In the genomic region with DNA sequence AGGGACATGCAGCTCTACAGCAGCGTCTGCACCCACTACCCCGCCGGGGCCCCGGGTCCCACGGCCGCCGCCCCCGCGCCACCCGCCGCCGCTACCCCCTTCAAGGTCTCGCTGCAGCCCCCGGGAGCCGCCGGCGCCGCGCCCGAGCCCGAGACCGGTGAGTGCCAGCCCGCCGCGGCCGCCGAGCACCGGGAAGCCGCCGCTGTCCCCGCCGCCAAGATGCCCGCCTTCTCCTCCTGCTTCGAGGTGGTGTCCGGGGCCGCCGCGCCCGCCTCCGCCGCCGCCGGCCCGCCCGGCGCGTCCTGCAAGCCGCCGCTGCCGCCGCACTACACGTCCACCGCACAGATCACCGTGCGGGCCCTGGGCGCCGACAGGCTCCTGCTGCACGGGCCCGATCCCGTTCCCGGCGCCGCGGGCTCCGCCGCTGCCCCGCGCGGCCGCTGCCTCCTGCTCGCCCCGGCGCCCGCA, we compare ENCODE assay signal across 8 cellular contexts. TPM values are rescaled to one million over a fixed set of nuclear protein-coding genes. Genes with fewer than 3 reads are reported as not detected.
DNase-seq lines count a peak whose midpoint lies in the region; FAIRE-seq and TF ChIP-seq lines count a peak whose summit lies in the region.

No MANE protein-coding gene starts in this region.

- in situ Hi-C loops in GM23248 (cut with MboI) = no loop called here

- peak overlapping the region; percentile 69 for H2AFZ ChIP-seq in GM23248

- intact Hi-C loops in colonic mucosa (cut with DNase I) = no loop called here

- H3K9me3 ChIP-seq in GM23248 (ENCODE audit: low read depth) (no peaks in the 10 kb centered on the region), colonic mucosa (no peaks in the 10 kb centered on the region), muscle layer of colon (ENCODE audit: low read length) (no peaks in the 10 kb centered on the region)

- H3F3A ChIP-seq in GM23248 (ENCODE audit: insufficient read depth) = peaks cover 24% of the 10 kb centered on the region

- TF ChIP-seq CTCF in GM12875 (IDR thresholded peaks at IDR 0.05; ENCODE audit: borderline replicate concordance, insufficient read depth, low read depth, low read length) (no peak), colonic mucosa (IDR thresholded peaks at IDR 0.05) (no peak)

- peak overlapping the region; percentile 64 for H3K27ac ChIP-seq in GM23248
- peak overlapping the region; percentile 95 for H3K27ac ChIP-seq in colonic mucosa
- peak overlapping the region; percentile 79 for H3K27ac ChIP-seq in muscle layer of colon (ENCODE audit: low read depth, low read length)

- H3K9me2 ChIP-seq in GM23248 (ENCODE audit: insufficient read depth) = no peaks in the 10 kb centered on the region

- H3K36me3 ChIP-seq in GM23248 (ENCODE audit: low read depth) (no peaks in the 10 kb centered on the region), colonic mucosa (no peaks in the 10 kb centered on the region), muscle layer of colon (ENCODE audit: insufficient read depth, low read length) (peaks cover 12% of the 10 kb centered on the region)

- peak overlapping the region; percentile 60 for H3K4me2 ChIP-seq in GM23248 (ENCODE audit: unreplicated experiment)

- peaks cover 23% of the 10 kb centered on the region for H3K79me2 ChIP-seq in GM23248 (ENCODE audit: insufficient read depth)

- H3K4me3 ChIP-seq in GM12875 (ENCODE audit: low read depth, low read length) = peak overlapping the region; percentile 68
- peak overlapping the region; percentile 79 for H3K4me3 ChIP-seq in GM23248
- peak overlapping the region; percentile 90 for H3K4me3 ChIP-seq in colonic mucosa
- H3K4me3 ChIP-seq in muscle layer of colon (ENCODE audit: low read depth in 1 of 2, low read length in 2 of 2) = peak overlapping the region; percentile 42 to 84

- peak; percentile 61 for DNase-seq in GM23248
- peak; percentile 5 for DNase-seq in NCI-H69 (lab: John Stamatoyannopoulos, UW)
- DNase-seq in colonic mucosa = no peak
- DNase-seq in globus pallidus (ENCODE audit: low spot score) = no peak
- no peak for DNase-seq in medulla oblongata (ENCODE audit: extremely low spot score)
- no peak for DNase-seq in GM12891 (ENCODE audit: insufficient read length, low spot score)

- no peak for FAIRE-seq in GM12891 (lab: Jason Lieb, UNC)

- peaks cover 28% of the 10 kb centered on the region for H3K4me1 ChIP-seq in GM23248 (ENCODE audit: insufficient read depth)
- H3K4me1 ChIP-seq in colonic mucosa = peaks cover 11% of the 10 kb centered on the region
- peaks cover 34% of the 10 kb centered on the region for H3K4me1 ChIP-seq in muscle layer of colon (ENCODE audit: insufficient read depth, low read length)

- 1 to 2% methylated on average over 35 to 59 of the region's 74 CpGs for WGBS in GM23248 (ENCODE audit: low coverage in 1 of 2, low lambda C conversion rate in 2 of 2, missing lambda C conversion rate in 2 of 2), 2 experiments

- H3K27me3 ChIP-seq in GM23248 (replicated peaks; ENCODE audit: insufficient read depth) (no peaks in the 10 kb centered on the region), colonic mucosa (no peaks in the 10 kb centered on the region), muscle layer of colon (ENCODE audit: control insufficient read depth in 1 of 2, insufficient read depth in 2 of 2, low read length in 2 of 2) (no peaks in the 10 kb centered on the region)

- H3K9ac ChIP-seq in GM23248 = peak overlapping the region; percentile 89
- H3K9ac ChIP-seq in colonic mucosa (ENCODE audit: low read depth in 2 of 2, low read length in 2 of 2) = peak overlapping the region; percentile 46 to 88
- no peak overlapping the region for H3K9ac ChIP-seq in muscle layer of colon (ENCODE audit: low read length)

- peaks cover 10% of the 10 kb centered on the region; the same call in 1 of the 2 replicates for H4K20me1 ChIP-seq in GM23248 (ENCODE audit: insufficient read depth)

- no peak for TF ChIP-seq POLR2A in GM12891 (IDR thresholded peaks at IDR 0.05; ENCODE audit: low read depth, low read length)

TF ChIP-seq in GM12891, 5 proteins besides CTCF, POLR2A, EP300 and RAD21:
- no peak for TF ChIP-seq PAX5 (IDR thresholded peaks at IDR 0.05; ENCODE audit: insufficient read depth, low read length, severe bottlenecking)
- TF ChIP-seq TAF1 (IDR thresholded peaks at IDR 0.05; ENCODE audit: low read depth, low read length) = no peak
- TF ChIP-seq SPI1 (IDR thresholded peaks at IDR 0.05; ENCODE audit: low read depth, low read length) = no peak
- TF ChIP-seq POU2F2 (IDR thresholded peaks at IDR 0.05; ENCODE audit: low read depth, low read length) = no peak
- TF ChIP-seq POLR2AphosphoS5 (IDR thresholded peaks at IDR 0.05; ENCODE audit: low read depth, low read length) = no peak

RNA-seq across cellular contexts. Expression of a gene that starts 0.6 kb away (rescaled TPM):
- 4.2 and 8.1 TPM in 2 replicates for total RNA-seq in GM23248 (2014; rRNA removed; shearing (Covaris generic))
- 2.1 and 2.9 TPM in 2 replicates for polyA plus RNA-seq in GM23248 (2016; fragmentation: Nextera tagmentation; extraction: Ambion mirVana)
- 10 to 100 TPM in 1 of 2 donors, 1 to 10 TPM in 1; 6.6 to 20.7 TPM for total RNA-seq in colonic mucosa
- 1.1 TPM for polyA plus RNA-seq in GM12891 (2012; ENCODE audit: low read depth, missing spikeins)

Comparison
In these comparisons a context has a peak if more than half of its experiments do, and no peak if none do; other contexts are left out.
1. DNase-seq: peak in GM23248 (single experiment) and NCI-H69 (single experiment); none in colonic mucosa (single experiment), globus pallidus (single experiment), medulla oblongata (single experiment) and GM12891 (single experiment).
2. Peak in every context shown above with its lines, with median percentiles within 50 percentile points of each other: H3K4me3 ChIP-seq and H3K27ac ChIP-seq.